Comparison of ENCODE assay signal across 1 cellular context in genomic region chr6:99568103-99568933, GRCh38.
A peak's percentile ranks its signal among the peaks of the same experiment; 100 is the strongest.
TF ChIP-seq lines count a peak whose summit lies in the region.

TSS of gene CCNC (minus strand) at chr6:99568660. CDS start at chr6:99568527, 133 bp downstream.

TF ChIP-seq in GM12878, 131 proteins besides CTCF, POLR2A, EP300 and RAD21 (continued from another document and continues in another):
- TF ChIP-seq SRF (IDR thresholded peaks at IDR 0.05; ENCODE audit: low read depth in 2 of 2, low read length in 2 of 2): peak in 1 of 2 experiments; percentile 76; a peak in 1 of 4 replicates
- peak; percentile 17; the same call in 1 of the 2 replicates for TF ChIP-seq BMI1 (IDR thresholded peaks at IDR 0.05; ENCODE audit: borderline replicate concordance)
- no peak for TF ChIP-seq KAT2A (conservative IDR thresholded peaks at IDR 0.05; ENCODE audit: control insufficient read depth, low read depth, low read length)
- TF ChIP-seq RELB (IDR thresholded peaks at IDR 0.05; ENCODE audit: low read depth): peak; percentile 68; the same call in 1 of the 2 replicates
- no peak for TF ChIP-seq MYC (IDR thresholded peaks at IDR 0.05; ENCODE audit: insufficient read depth, insufficient read length, insufficient replicate concordance, low read length, severe bottlenecking)
- TF ChIP-seq GATAD2B (conservative IDR thresholded peaks at IDR 0.05; ENCODE audit: low read depth): 0 out of 2 replicates have a peak, but pooled peaks have one; percentile 65
- peak; percentile 84 for TF ChIP-seq IKZF1 (conservative IDR thresholded peaks at IDR 0.05)
- peak; percentile 66 for TF ChIP-seq TCF12 (IDR thresholded peaks at IDR 0.05; ENCODE audit: low read depth, low read length)
- 0 out of 3 replicates have a peak, but pooled peaks of 1 of the 2 experiments have one; percentile 1 for TF ChIP-seq EGR1 (IDR thresholded peaks at IDR 0.05; ENCODE audit: borderline replicate concordance in 1 of 2, low read depth in 2 of 2, low read length in 2 of 2)
- TF ChIP-seq ZBED1 (IDR thresholded peaks at IDR 0.05; ENCODE audit: borderline replicate concordance): peak; percentile 71; the same call in 1 of the 2 replicates
- peak; percentile 58; the same call in 1 of the 2 replicates for TF ChIP-seq ZNF687 (IDR thresholded peaks at IDR 0.05)
- no peak for TF ChIP-seq CUX1 (IDR thresholded peaks at IDR 0.05; ENCODE audit: insufficient replicate concordance, low read depth, low read length)
- TF ChIP-seq GABPA (IDR thresholded peaks at IDR 0.05; ENCODE audit: low read depth): peak; percentile 97
- TF ChIP-seq POU2F2 (IDR thresholded peaks at IDR 0.05; ENCODE audit: borderline replicate concordance, low read depth, low read length): peak; percentile 93
- peak; percentile 76 for TF ChIP-seq KLF5 (IDR thresholded peaks at IDR 0.05; ENCODE audit: partially characterized antibody)
- TF ChIP-seq SMARCA5 (IDR thresholded peaks at IDR 0.05): peak; percentile 92
- peak; percentile 91; the same call in 1 of the 2 replicates for TF ChIP-seq RB1 (IDR thresholded peaks at IDR 0.05; ENCODE audit: borderline replicate concordance)
- no peak for TF ChIP-seq ZBTB4 (CRISPR knock-in tag; IDR thresholded peaks at IDR 0.05)
- no peak for TF ChIP-seq HDAC2 (IDR thresholded peaks at IDR 0.05)
- TF ChIP-seq WRNIP1 (IDR thresholded peaks at IDR 0.05; ENCODE audit: borderline replicate concordance, low read depth, low read length): peak; percentile 92; the same call in 1 of the 2 replicates
- no peak for TF ChIP-seq KDM1A (IDR thresholded peaks at IDR 0.05; ENCODE audit: borderline replicate concordance)
- TF ChIP-seq MTA3 (IDR thresholded peaks at IDR 0.05; ENCODE audit: borderline replicate concordance, low read length): no peak
- no peak for TF ChIP-seq ZNF217 (IDR thresholded peaks at IDR 0.05)
- TF ChIP-seq E4F1 (IDR thresholded peaks at IDR 0.05; ENCODE audit: borderline replicate concordance, partially characterized antibody): no peak
- no peak for TF ChIP-seq EZH2 (IDR thresholded peaks at IDR 0.05; ENCODE audit: borderline replicate concordance, control insufficient read depth, low read depth, low read length)
- TF ChIP-seq SUZ12 (IDR thresholded peaks at IDR 0.05; ENCODE audit: unreplicated experiment): no peak
- peak; percentile 49 for TF ChIP-seq NFIC (IDR thresholded peaks at IDR 0.05; ENCODE audit: low read depth, low read length)
- peak; percentile 52; the same call in 1 of the 2 replicates for TF ChIP-seq TCF7 (IDR thresholded peaks at IDR 0.05; ENCODE audit: borderline replicate concordance)
- no peak for TF ChIP-seq MAX (IDR thresholded peaks at IDR 0.05; ENCODE audit: low read depth, low read length)
- TF ChIP-seq TAF1 (IDR thresholded peaks at IDR 0.05; ENCODE audit: borderline replicate concordance, low read depth, low read length): peak; percentile 99
- no peak for TF ChIP-seq CBX3 (IDR thresholded peaks at IDR 0.05; ENCODE audit: borderline replicate concordance, low read depth)
- TF ChIP-seq HDGF (IDR thresholded peaks at IDR 0.05): no peak
- no peak for TF ChIP-seq CEBPB (IDR thresholded peaks at IDR 0.05; ENCODE audit: borderline replicate concordance in 1 of 2, low read depth in 2 of 2, low read length in 2 of 2)
- peak; percentile 88 for TF ChIP-seq NR2F1 (conservative IDR thresholded peaks at IDR 0.05)
- peak; percentile 90 for TF ChIP-seq RBBP5 (conservative IDR thresholded peaks at IDR 0.05)
- peak; percentile 97 for TF ChIP-seq ZBTB40 (IDR thresholded peaks at IDR 0.05; ENCODE audit: borderline replicate concordance)
